ENCODE assay signal across 20 cellular contexts in genomic region chr13:21970172-21970571, GRCh38.
DNase-seq lines count a peak whose midpoint lies in the region; ATAC-seq and TF ChIP-seq lines count a peak whose summit lies in the region.
"Had no signal": no experiment of that assay in that cellular context is flagged by ENCODE, and none has a peak within 500 bp of the region (broad histone marks: within the 10 kb centered on the region; RNA-seq: fewer than 3 reads in every experiment).

No MANE protein-coding gene starts in this region.

- H3K79me1 ChIP-seq in neuronal stem cell (ENCODE audit: low read depth, low read length): no peaks in the 10 kb centered on the region

- H2BK15ac ChIP-seq in neuronal stem cell (ENCODE audit: low read length): no peak overlapping the region

- no peak overlapping the region for H3K4ac ChIP-seq in neuronal stem cell (ENCODE audit: low read length)

- H3K27me3 ChIP-seq in BLaER1 treated with 17β-estradiol and CSF1 and Interleukin-3, amounts not matched to agents 10 nM and 100 nM: no peaks in the 10 kb centered on the region; a peak in 1 of 22 replicates
- H3K27me3 ChIP-seq in neuronal stem cell (ENCODE audit: control insufficient read depth in 3 of 3, insufficient read depth in 3 of 3, low read depth in 1 of 3, low read length in 3 of 3): no peaks in the 10 kb centered on the region

- H2BK120ac ChIP-seq in neuronal stem cell (ENCODE audit: low read depth, low read length): no peak overlapping the region

- H3K9ac ChIP-seq in BLaER1 treated with 17β-estradiol and CSF1 and Interleukin-3, amounts not matched to agents 10 nM and 100 nM: no peak overlapping the region
- no peak overlapping the region for H3K9ac ChIP-seq in neuronal stem cell (ENCODE audit: low read depth, low read length, poor library complexity)
- H3K9ac ChIP-seq: GM23248 had no signal

- no peaks in the 10 kb centered on the region for H3K36me3 ChIP-seq in BLaER1 treated with 17β-estradiol and CSF1 and Interleukin-3, amounts not matched to agents 10 nM and 100 nM
- no peaks in the 10 kb centered on the region for H3K36me3 ChIP-seq in neuronal stem cell (replicated peaks in 1 of 2; ENCODE audit: control insufficient read depth in 2 of 2, insufficient read depth in 2 of 2, low read length in 2 of 2)

- WGBS in neuronal stem cell (ENCODE audit: extremely low coverage in 2 of 2, insufficient read length in 2 of 2, insufficient replicate concordance in 1 of 2), 2 donors: no CpG with 5 or more reads among the region's 7 CpGs

- H3K18ac ChIP-seq in neuronal stem cell (ENCODE audit: low read length): peak overlapping the region; percentile 44

- no peak overlapping the region for H3K23ac ChIP-seq in neuronal stem cell (ENCODE audit: low read depth, low read length, poor library complexity)

- no peak for TF ChIP-seq CTCF in fibroblast of the aortic adventitia (IDR thresholded peaks at IDR 0.05; ENCODE audit: insufficient read depth, low read length)

- H2BK5ac ChIP-seq in neuronal stem cell (ENCODE audit: low read length): no peak overlapping the region

- H3K4me2 ChIP-seq in BLaER1 treated with 17β-estradiol and CSF1 and Interleukin-3, amounts not matched to agents 10 nM and 100 nM: peak overlapping the region in 9 of 11 experiments; percentile 33 to 95 (median 65); a peak in 17 of 22 replicates
- H3K4me2 ChIP-seq in neuronal stem cell (ENCODE audit: insufficient read depth, low read length, poor library complexity, severe bottlenecking): no peak overlapping the region

- H3K4me3 ChIP-seq in BLaER1 treated with 17β-estradiol and CSF1 and Interleukin-3, amounts not matched to agents 10 nM and 100 nM: no peak overlapping the region
- H3K4me3 ChIP-seq in fibroblast of the aortic adventitia (ENCODE audit: low read depth, low read length): no peak overlapping the region
- H3K4me3 ChIP-seq in neuronal stem cell (ENCODE audit: low read length in 2 of 2): no peak overlapping the region
- H3K4me3 ChIP-seq: GM12878, GM23248 had no signal

- H4K91ac ChIP-seq in neuronal stem cell (ENCODE audit: low read depth, low read length, poor library complexity): no peak overlapping the region

- H3K27ac ChIP-seq in BLaER1 treated with 17β-estradiol and CSF1 and Interleukin-3, amounts not matched to agents 10 nM and 100 nM: peak overlapping the region in 5 of 11 experiments; percentile 28 to 59 (median 53); a peak in 7 of 22 replicates
- H3K27ac ChIP-seq in neuronal stem cell (replicated peaks; ENCODE audit: low read length): no peak overlapping the region
- H3K27ac ChIP-seq: GM23248 had no signal

- no peak overlapping the region for H2AK5ac ChIP-seq in neuronal stem cell (ENCODE audit: low read depth, low read length)

- H4K8ac ChIP-seq in neuronal stem cell (ENCODE audit: low read depth, low read length): no peak overlapping the region

- no peaks in the 10 kb centered on the region for H4K20me1 ChIP-seq in BLaER1 treated with 17β-estradiol and CSF1 and Interleukin-3, amounts not matched to agents 10 nM and 100 nM

- intact Hi-C loops in Right ventricle myocardium superior (cut with DNase I) (no loop called here), cardiac septum (cut with DNase I) (no loop called here)

- H2AFZ ChIP-seq in neuronal stem cell (ENCODE audit: low read length): no peak overlapping the region
- H2AFZ ChIP-seq: GM23248 had no signal

- H2BK12ac ChIP-seq in neuronal stem cell (ENCODE audit: low read length): no peak overlapping the region

- H3K4me1 ChIP-seq in BLaER1 treated with 17β-estradiol and CSF1 and Interleukin-3, amounts not matched to agents 10 nM and 100 nM: peaks cover 9 to 67% (median 56%) of the 10 kb centered on the region in 10 experiments; a peak in 19 of 20 replicates
- H3K4me1 ChIP-seq in neuronal stem cell (ENCODE audit: control insufficient read depth in 2 of 2, insufficient read depth in 1 of 2, low read depth in 1 of 2, low read length in 2 of 2): peaks cover 0 to 7% of the 10 kb centered on the region in 2 donors

- ATAC-seq in Right ventricle myocardium superior (ENCODE audit: poor library complexity): peak; percentile 53
- no peak for ATAC-seq in HG03521 (IDR thresholded peaks at IDR 0.05; ENCODE audit: unreplicated experiment)
- ATAC-seq in GM21447 (IDR thresholded peaks at IDR 0.05; ENCODE audit: unreplicated experiment): no peak
- ATAC-seq: GM12878 had no signal

- H3K14ac ChIP-seq in neuronal stem cell (ENCODE audit: low read length): no peak overlapping the region

- H3K9me3 ChIP-seq in BLaER1 treated with 17β-estradiol and CSF1 and Interleukin-3, amounts not matched to agents 10 nM and 100 nM (replicated peaks in 1 of 11): no peaks in the 10 kb centered on the region; a peak in 1 of 22 replicates
- peaks cover 0 to 2% of the 10 kb centered on the region in 2 donors for H3K9me3 ChIP-seq in neuronal stem cell (replicated peaks in 1 of 2; ENCODE audit: control insufficient read depth in 2 of 2, insufficient read depth in 1 of 2, low read depth in 1 of 2, low read length in 2 of 2)

- DNase-seq in Right ventricle myocardium superior (no peak), cardiac septum (ENCODE audit: low spot score) (no peak), fibroblast of the aortic adventitia (ENCODE audit: low read depth) (peak; percentile 2), neuronal stem cell (ENCODE audit: low spot score) (no peak), NCI-H1930 (lab: John Stamatoyannopoulos, UW) (no peak)
- DNase-seq: 8988T; C1 segment of cervical spinal cord; CD4-positive, CD25-positive, alpha-beta regulatory T cell; CD8-positive, alpha-beta memory T cell; COR-L47; DMS 273 treated with DMSO at 0.1 percent for 48 hours; DMS53; DND-41; EL; GM23248; H7 had no signal
